17 cellular contexts compared by ENCODE assay signal in genomic region chr3:132978464-132978863, GRCh38. TPM values are rescaled to one million over a fixed set of nuclear protein-coding genes. Genes with fewer than 3 reads are reported as not detected.
A peak's percentile ranks its signal among the peaks of the same experiment; 100 is the strongest.
DNase-seq lines count a peak whose midpoint lies in the region; ATAC-seq and TF ChIP-seq lines count a peak whose summit lies in the region.
"Had no signal": no experiment of that assay in that cellular context is flagged by ENCODE, and none has a peak within 500 bp of the region (broad histone marks: within the 10 kb centered on the region; RNA-seq: fewer than 3 reads in every experiment).

No MANE protein-coding gene starts in this region.

- DNase-seq in ELF-1 (ENCODE audit: low read depth, low spot score) (peak; percentile 11), M059J (ENCODE audit: low read depth) (peak; percentile 4), RPMI8226 (peak; percentile 63), colonic mucosa (no peak)
- no peak for DNase-seq in activated effector memory CD4-positive, alpha-beta T cell treated with Interleukin-2 at 50 U/mL for 16 hours
- no peak for DNase-seq in central memory CD4-positive, alpha-beta T cell
- DNase-seq: ACHN; Calu3; CD4-positive, alpha-beta T cell; DMS 273 treated with DMSO at 0.1 percent for 48 hours; GOT3; H9 had no signal

- no peak overlapping the region for H3K27ac Mint-ChIP-seq in stimulated activated memory B cell treated with anti-CD40 and anti-IgM and Interleukin-4, amounts not matched to agents 10 μg/mL and 1 μg/mL and 100 μg/mL, for 72 hours
- H3K27ac Mint-ChIP-seq: CD4-positive, alpha-beta T cell; H9; IgD-negative memory B cell had no signal

- no peaks in the 10 kb centered on the region for H3K27me3 ChIP-seq in colonic mucosa
- H3K27me3 ChIP-seq: BLaER1 treated with 17β-estradiol and CSF1 and Interleukin-3, amounts not matched to agents 10 nM and 100 nM had no signal

- no peaks in the 10 kb centered on the region for H3K9me3 ChIP-seq in colonic mucosa

- no peak overlapping the region for H3K4me3 Mint-ChIP-seq in stimulated activated memory B cell treated with anti-CD40 and anti-IgM and Interleukin-4, amounts not matched to agents 10 μg/mL and 1 μg/mL and 100 μg/mL, for 72 hours
- H3K4me3 Mint-ChIP-seq: CD4-positive, alpha-beta T cell; H9; IgD-negative memory B cell had no signal

- no peaks in the 10 kb centered on the region for H3K36me3 ChIP-seq in colonic mucosa
- H3K36me3 ChIP-seq: BLaER1 treated with 17β-estradiol and CSF1 and Interleukin-3, amounts not matched to agents 10 nM and 100 nM had no signal

- peak; percentile 68 for ATAC-seq in stimulated activated memory B cell treated with anti-CD40 and anti-IgM and Interleukin-4, amounts not matched to agents 10 μg/mL and 1 μg/mL and 100 μg/mL, for 72 hours

- no peak for TF ChIP-seq CTCF in colonic mucosa (IDR thresholded peaks at IDR 0.05)

- H3K27me3 Mint-ChIP-seq in stimulated activated memory B cell treated with anti-CD40 and anti-IgM and Interleukin-4, amounts not matched to agents 10 μg/mL and 1 μg/mL and 100 μg/mL, for 72 hours: no peaks in the 10 kb centered on the region

- intact Hi-C loops in colonic mucosa (cut with DNase I): no loop called here

- no peaks in the 10 kb centered on the region for H3K36me3 Mint-ChIP-seq in stimulated activated memory B cell treated with anti-CD40 and anti-IgM and Interleukin-4, amounts not matched to agents 10 μg/mL and 1 μg/mL and 100 μg/mL, for 72 hours
- H3K36me3 Mint-ChIP-seq: IgD-negative memory B cell had no signal

- no peaks in the 10 kb centered on the region for H3K9me3 Mint-ChIP-seq in stimulated activated memory B cell treated with anti-CD40 and anti-IgM and Interleukin-4, amounts not matched to agents 10 μg/mL and 1 μg/mL and 100 μg/mL, for 72 hours
- H3K9me3 Mint-ChIP-seq: H9 had no signal

- peaks cover 12% of the 10 kb centered on the region for H3K4me1 Mint-ChIP-seq in stimulated activated memory B cell treated with anti-CD40 and anti-IgM and Interleukin-4, amounts not matched to agents 10 μg/mL and 1 μg/mL and 100 μg/mL, for 72 hours
- H3K4me1 Mint-ChIP-seq: H9, IgD-negative memory B cell had no signal

- no peak overlapping the region for H3K27ac ChIP-seq in colonic mucosa
- H3K27ac ChIP-seq: BLaER1 treated with 17β-estradiol and CSF1 and Interleukin-3, amounts not matched to agents 10 nM and 100 nM had no signal

- no peak overlapping the region for H3K9ac ChIP-seq in colonic mucosa (ENCODE audit: low read depth in 2 of 2, low read length in 2 of 2)
- H3K9ac ChIP-seq: BLaER1 treated with 17β-estradiol and CSF1 and Interleukin-3, amounts not matched to agents 10 nM and 100 nM had no signal

- no peak overlapping the region for H3K4me3 ChIP-seq in colonic mucosa
- H3K4me3 ChIP-seq: BLaER1 treated with 17β-estradiol and CSF1 and Interleukin-3, amounts not matched to agents 10 nM and 100 nM had no signal

- H3K4me1 ChIP-seq in colonic mucosa: no peaks in the 10 kb centered on the region
- H3K4me1 ChIP-seq: BLaER1 treated with 17β-estradiol and CSF1 and Interleukin-3, amounts not matched to agents 10 nM and 100 nM had no signal

RNA-seq across cellular contexts. Expression of gene TMEM108, which starts 59.7 kb away (rescaled TPM):
- 0.69 and 1.7 TPM in 2 replicates for total RNA-seq in M059J (2014; rRNA removed; shearing (Covaris generic))
- total RNA-seq in colonic mucosa: under 1 TPM; 0.20 to 0.82 TPM
- total RNA-seq: A172; Calu3; CD4-positive, alpha-beta T cell; G401 had no signal

Comparison
In these comparisons a context has a peak if more than half of its experiments do, and no peak if none do; other contexts are left out.
1. DNase-seq: peak in ELF-1 (single experiment), M059J (single experiment) and RPMI8226 (single experiment); none in colonic mucosa (single experiment), activated effector memory CD4-positive, alpha-beta T cell treated with Interleukin-2 at 50 U/mL for 16 hours (single experiment) and central memory CD4-positive, alpha-beta T cell (single experiment).